ENCODE assay signal across 8 cellular contexts in the genomic region with DNA sequence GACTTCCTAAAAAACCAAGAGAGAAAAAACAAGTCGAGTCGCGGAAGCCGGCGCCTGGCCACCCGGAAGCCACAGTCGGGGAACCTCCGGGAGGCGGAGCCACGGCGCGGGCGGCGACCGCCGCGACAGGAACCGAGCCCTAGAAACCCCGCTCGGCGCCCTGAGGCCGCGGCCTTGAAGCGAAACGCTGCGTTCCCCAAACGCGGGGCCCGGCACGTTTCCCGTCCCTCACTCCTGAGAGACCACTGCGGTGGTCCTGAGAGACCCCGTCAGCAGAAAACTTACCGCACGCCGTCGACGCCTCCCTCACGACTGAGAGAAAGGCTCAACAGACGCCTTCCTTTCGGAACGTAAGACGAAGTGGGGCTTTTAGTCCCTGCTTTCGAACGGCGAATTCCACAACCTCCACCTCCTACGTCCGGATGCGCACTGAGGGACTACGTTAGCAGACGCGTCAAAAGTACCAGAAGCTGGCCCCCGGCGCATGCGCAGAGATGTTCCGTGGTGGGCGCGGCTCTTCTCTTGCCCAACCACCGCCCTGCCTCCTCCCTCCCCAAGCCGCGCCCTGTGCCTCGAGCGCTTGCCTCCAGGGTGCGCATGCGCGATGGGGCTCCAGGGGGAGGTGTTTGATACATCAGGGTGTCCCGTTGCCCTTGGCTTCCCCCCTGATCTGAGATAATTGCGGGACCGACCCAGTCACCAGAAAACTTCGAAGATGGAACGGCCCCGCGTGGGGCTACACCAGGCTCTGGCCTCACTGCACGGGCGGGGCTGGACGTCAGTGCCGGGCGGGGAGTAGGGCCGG. TPM values are rescaled to one million over a fixed set of nuclear protein-coding genes. Genes with fewer than 3 reads are reported as not detected.
DNase-seq lines count a peak whose midpoint lies in the region; ATAC-seq and TF ChIP-seq lines count a peak whose summit lies in the region.

A gene with protein sequence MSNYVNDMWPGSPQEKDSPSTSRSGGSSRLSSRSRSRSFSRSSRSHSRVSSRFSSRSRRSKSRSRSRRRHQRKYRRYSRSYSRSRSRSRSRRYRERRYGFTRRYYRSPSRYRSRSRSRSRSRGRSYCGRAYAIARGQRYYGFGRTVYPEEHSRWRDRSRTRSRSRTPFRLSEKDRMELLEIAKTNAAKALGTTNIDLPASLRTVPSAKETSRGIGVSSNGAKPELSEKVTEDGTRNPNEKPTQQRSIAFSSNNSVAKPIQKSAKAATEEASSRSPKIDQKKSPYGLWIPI (minus strand): TSS at position 431 of the 805 bp plus-strand sequence. CDS start 491 bp downstream, outside the sequence.

- H3K4ac ChIP-seq in trophoblast cell (ENCODE audit: low read depth, low read length): peak within 1 kb of the TSS; percentile 96

- H3K27ac ChIP-seq in trophoblast cell (ENCODE audit: low read depth, low read length) (peak within 1 kb of the TSS; percentile 94), transverse colon (peak within 1 kb of the TSS; percentile 100)

- H2AK5ac ChIP-seq in trophoblast cell (ENCODE audit: low read length): peak within 1 kb of the TSS; percentile 99

- no peak within 1 kb of the TSS for H2BK12ac ChIP-seq in trophoblast cell (ENCODE audit: low read length)

- peak; percentile 100 for TF ChIP-seq POLR2A in transverse colon (IDR thresholded peaks at IDR 0.05)

- H4K8ac ChIP-seq in trophoblast cell (ENCODE audit: low read depth, low read length): peak within 1 kb of the TSS; percentile 99

- H3K79me2 ChIP-seq in trophoblast cell (ENCODE audit: control insufficient read depth, insufficient read depth, low read length, poor library complexity): peaks cover 13% of the 10 kb centered on the region

- no CpG with 5 or more reads among the region's 79 CpGs for WGBS in trophoblast cell (ENCODE audit: extremely low coverage, insufficient coverage, insufficient read length)
- WGBS in transverse colon (ENCODE audit: low coverage in 1 of 2), 2 donors: 0% methylated on average over 59 of the region's 79 CpGs; no CpG with 5 or more reads in 1 of the 2 donors

- H3K4me1 ChIP-seq in adipocyte (ENCODE audit: control insufficient read depth, insufficient read depth, low read length) (peaks cover 23% of the 10 kb centered on the region), trophoblast cell (ENCODE audit: control insufficient read depth in 1 of 2, insufficient read depth in 2 of 2, low read length in 2 of 2) (peaks cover 0 to 2% of the 10 kb centered on the region in 2 experiments), transverse colon (peaks cover 13 to 42% (median 25%) of the 10 kb centered on the region in 4 donors)

- ATAC-seq in HG02759 (IDR thresholded peaks at IDR 0.05; ENCODE audit: unreplicated experiment): peak; percentile 89

- peak within 1 kb of the TSS; percentile 99 for H4K91ac ChIP-seq in trophoblast cell (ENCODE audit: low read depth, low read length)

- peak within 1 kb of the TSS; percentile 95 for H2AFZ ChIP-seq in trophoblast cell (ENCODE audit: insufficient read depth, low read length, poor library complexity)

- peak within 1 kb of the TSS; percentile 99 for H3K14ac ChIP-seq in trophoblast cell (ENCODE audit: low read length)

- no peak for TF ChIP-seq CTCF in GM12864 (IDR thresholded peaks at IDR 0.05; ENCODE audit: low read depth, low read length, missing control alignments)
- peak in 4 of 5 experiments; percentile 4 to 60 (median 31) for TF ChIP-seq CTCF in transverse colon (IDR thresholded peaks at IDR 0.05)

- H3K36me3 ChIP-seq in adipocyte (ENCODE audit: control insufficient read depth, insufficient read depth, low read length, severe bottlenecking): peaks cover 40% of the 10 kb centered on the region
- peaks cover 14 to 16% of the 10 kb centered on the region in 2 experiments for H3K36me3 ChIP-seq in trophoblast cell (ENCODE audit: control insufficient read depth in 1 of 2, insufficient read depth in 2 of 2, low read length in 2 of 2)
- H3K36me3 ChIP-seq in transverse colon: peaks cover 0 to 36% (median 16%) of the 10 kb centered on the region in 4 donors

- H3K27me3 ChIP-seq in adipocyte (replicated peaks; ENCODE audit: control insufficient read depth, insufficient read depth, low read length) (no peaks in the 10 kb centered on the region), trophoblast cell (ENCODE audit: insufficient read depth, low read length) (no peaks in the 10 kb centered on the region), transverse colon (no peaks in the 10 kb centered on the region)

- H4K12ac ChIP-seq in trophoblast cell (ENCODE audit: low read depth, low read length): peak within 1 kb of the TSS; percentile 99

- TF ChIP-seq EP300 in transverse colon (IDR thresholded peaks at IDR 0.05; ENCODE audit: low read depth): no peak

- in situ Hi-C loops in transverse colon (cut with MboI; ENCODE audit: low pct_ligation_motif_present in 1 of 4, low pct_unique_long_range_greater_than_20kb in 1 of 4, low sequenced_read_pairs in 3 of 4): no loop called here

- H3K18ac ChIP-seq in trophoblast cell (ENCODE audit: low read length): peak within 1 kb of the TSS; percentile 99

- H3K4me3 ChIP-seq in GM12864 (ENCODE audit: low read depth, low read length): peak within 1 kb of the TSS; percentile 67
- H3K4me3 ChIP-seq in adipocyte (ENCODE audit: low read length): peak within 1 kb of the TSS; percentile 94
- H3K4me3 ChIP-seq in trophoblast cell (ENCODE audit: low read depth, low read length): peak within 1 kb of the TSS; percentile 96
- peak within 1 kb of the TSS; percentile 89 to 98 (median 94) for H3K4me3 ChIP-seq in transverse colon

- peak within 1 kb of the TSS; percentile 82 for H3K4me2 ChIP-seq in trophoblast cell (ENCODE audit: low read length)

- peak within 1 kb of the TSS; percentile 90 for H2BK120ac ChIP-seq in trophoblast cell (ENCODE audit: insufficient read depth, low read length, poor library complexity)

- H3K79me1 ChIP-seq in trophoblast cell (ENCODE audit: low read length): peaks cover 14% of the 10 kb centered on the region

- intact Hi-C loops in cardiac septum (cut with DNase I) (loop anchor here (2.0 to 5.0 kb wide), 4 partner anchors 14 to 570 kb away; a partner anchor contains a TSS), transverse colon (cut with DNase I; ENCODE audit: low total_unique reads) (no loop called here)

- H3K9me3 ChIP-seq in adipocyte (ENCODE audit: control insufficient read depth, low read length): no peaks in the 10 kb centered on the region
- peaks cover 2% of the 10 kb centered on the region for H3K9me3 ChIP-seq in trophoblast cell (ENCODE audit: insufficient read depth, low read depth, low read length)
- H3K9me3 ChIP-seq in transverse colon: no peaks in the 10 kb centered on the region

- H3K9ac ChIP-seq in adipocyte (ENCODE audit: low read length) (peak within 1 kb of the TSS; percentile 99), trophoblast cell (ENCODE audit: low read length) (peak within 1 kb of the TSS; percentile 94)

- H3K23ac ChIP-seq in trophoblast cell (ENCODE audit: low read length): no peak within 1 kb of the TSS

- DNase-seq in GM12864 (ENCODE audit: low read depth) (peak; percentile 93), NCI-H1417 treated with DMSO at 0.1 percent for 48 hours (lab: John Stamatoyannopoulos, UW) (peak; percentile 85), SW480 (ENCODE audit: low spot score) (peak; percentile 96), adipocyte (ENCODE audit: low read depth) (peak; percentile 99), cardiac septum (ENCODE audit: low spot score) (peak; percentile 100), trophoblast cell (peak; percentile 99 to 100), transverse colon (peak; percentile 100)

- peak within 1 kb of the TSS; percentile 96 for H2BK5ac ChIP-seq in trophoblast cell (ENCODE audit: low read depth, low read length, poor library complexity)

RNA-seq across cellular contexts. Expression of the gene that starts here (rescaled TPM):
- total RNA-seq in cardiac septum: 52.2 TPM
- 42.6 and 42.9 TPM in 2 replicates for polyA plus RNA-seq in trophoblast cell (2013)
- 100 to 1,000 TPM; 231 to 467 (median 279) TPM for total RNA-seq in transverse colon

Comparison
In these comparisons a context has a peak if more than half of its experiments do, and no peak if none do; other contexts are left out.
1. Peak in every context shown above with its lines: DNase-seq, ATAC-seq, H3K4me3 ChIP-seq and H3K27ac ChIP-seq.